In the genomic region with DNA sequence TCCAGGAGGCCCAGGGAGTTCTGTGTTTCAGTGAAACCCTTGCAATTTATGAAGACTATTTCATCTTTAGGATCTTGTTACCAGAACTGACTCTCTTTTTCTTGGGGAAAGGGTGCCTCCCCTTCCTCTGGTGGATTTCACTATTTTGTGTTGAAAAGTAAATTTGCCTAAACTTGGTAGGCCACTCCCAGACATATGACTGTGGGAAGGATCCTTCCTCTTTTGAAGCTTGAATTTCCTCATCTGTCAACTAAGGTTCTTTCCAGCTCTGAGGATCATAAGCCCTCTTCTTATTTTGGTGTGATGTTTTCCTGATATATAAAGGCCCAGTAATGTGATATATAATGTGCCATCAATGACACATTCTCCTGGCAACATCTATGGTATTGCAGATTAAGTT, we compare ENCODE assay signal across 12 cellular contexts.
"Had no signal": no experiment of that assay in that cellular context is flagged by ENCODE, and none has a peak within 500 bp of the region (broad histone marks: within the 10 kb centered on the region; RNA-seq: fewer than 3 reads in every experiment).

No MANE protein-coding gene starts in this region.

- ATAC-seq: activated CD8-positive, alpha-beta T cell treated with anti-CD3 and anti-CD28 coated beads, Interleukin-2, amount 10 ng/mL, durations not matched to agents 7 days and 5 days; natural killer cell treated with Interleukin-12 subunit alpha and Interleukin-12 subunit beta and Interleukin-15 and Interleukin-18, amount 100 ng/mL, for 72 hours; stimulated activated naive CD8-positive, alpha-beta T cell treated with anti-CD3 and anti-CD28 coated beads, Interleukin-15, amount 100 ng/mL, for 72 hours had no signal

- DNase-seq: activated CD4-positive, alpha-beta T cell treated with anti-CD3 and anti-CD28 coated beads for 4 hours; activated CD8-positive, alpha-beta memory T cell treated with anti-CD3 and anti-CD28 coated beads, Interleukin-2, amount 50 U/mL, for 48 hours; activated CD8-positive, alpha-beta T cell treated with anti-CD3 and anti-CD28 coated beads, Interleukin-2, amount 10 ng/mL, durations not matched to agents 7 days and 5 days; aorta; stimulated activated CD4-positive, alpha-beta T cell treated with anti-CD3 and anti-CD28 coated beads, Interleukin-15, amount 100 ng/mL, for 24 hours; stimulated activated CD4-positive, alpha-beta T cell treated with anti-CD3 and anti-CD28 coated beads, Interleukin-4, amount 100 ng/mL, for 24 hours; stimulated activated naive CD8-positive, alpha-beta T cell treated with anti-CD3 and anti-CD28 coated beads, Interleukin-15, amount 100 ng/mL, for 72 hours; testis had no signal

- H3K4me1 Mint-ChIP-seq: stimulated activated naive CD8-positive, alpha-beta T cell treated with anti-CD3 and anti-CD28 coated beads, Interleukin-15, amount 100 ng/mL, for 72 hours had no signal

- H3K9me3 ChIP-seq: breast epithelium, testis had no signal

- H3K9me3 Mint-ChIP-seq: natural killer cell treated with Interleukin-12 subunit alpha and Interleukin-12 subunit beta and Interleukin-15 and Interleukin-18, amount 100 ng/mL, for 72 hours; stimulated activated naive CD8-positive, alpha-beta T cell treated with anti-CD3 and anti-CD28 coated beads, Interleukin-15, amount 100 ng/mL, for 72 hours had no signal

- H3K27ac ChIP-seq: breast epithelium, hepatocyte, testis had no signal

- H3K36me3 Mint-ChIP-seq: natural killer cell treated with Interleukin-12 subunit alpha and Interleukin-12 subunit beta and Interleukin-15 and Interleukin-18, amount 100 ng/mL, for 72 hours had no signal

- H3K27ac Mint-ChIP-seq: activated CD8-positive, alpha-beta T cell treated with anti-CD3 and anti-CD28 coated beads, Interleukin-2, amount 10 ng/mL, durations not matched to agents 7 days and 5 days; natural killer cell treated with Interleukin-12 subunit alpha and Interleukin-12 subunit beta and Interleukin-15 and Interleukin-18, amount 100 ng/mL, for 72 hours; stimulated activated naive CD8-positive, alpha-beta T cell treated with anti-CD3 and anti-CD28 coated beads, Interleukin-15, amount 100 ng/mL, for 72 hours had no signal

- H3K4me3 Mint-ChIP-seq: activated CD8-positive, alpha-beta T cell treated with anti-CD3 and anti-CD28 coated beads, Interleukin-2, amount 10 ng/mL, durations not matched to agents 7 days and 5 days; natural killer cell treated with Interleukin-12 subunit alpha and Interleukin-12 subunit beta and Interleukin-15 and Interleukin-18, amount 100 ng/mL, for 72 hours; stimulated activated naive CD8-positive, alpha-beta T cell treated with anti-CD3 and anti-CD28 coated beads, Interleukin-15, amount 100 ng/mL, for 72 hours had no signal

- H3K36me3 ChIP-seq: breast epithelium had no signal

- H3K4me1 ChIP-seq: breast epithelium, testis had no signal

- H3K27me3 ChIP-seq: breast epithelium, hepatocyte, testis had no signal

- H3K4me3 ChIP-seq: breast epithelium, hepatocyte, lung, testis had no signal
